ENCODE assay signal across 7 cellular contexts in the genomic region with DNA sequence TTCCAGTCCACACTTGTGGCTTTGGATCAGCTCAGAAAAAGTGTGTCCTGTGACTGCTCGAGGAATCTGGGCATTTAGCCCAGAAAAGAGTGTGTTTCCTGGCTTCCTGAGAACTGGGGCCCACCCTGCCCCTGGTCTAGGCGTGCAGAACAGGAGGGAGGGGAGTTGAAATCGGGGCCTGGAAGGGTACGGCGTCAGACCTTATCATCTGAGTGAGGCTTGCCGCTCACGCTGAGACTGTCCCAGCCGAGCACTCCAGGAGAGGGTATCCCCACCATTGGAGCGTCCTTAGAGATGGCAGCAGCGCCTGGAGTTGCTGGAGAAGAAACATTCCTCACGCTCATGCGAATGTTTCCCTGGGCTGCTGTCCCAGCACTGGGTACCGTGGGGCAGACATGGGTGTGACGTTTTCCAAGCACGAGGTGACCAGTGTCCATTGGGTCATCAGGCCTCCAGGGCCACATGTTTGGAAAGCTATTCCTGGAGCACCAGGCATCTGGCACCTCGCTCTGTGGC. TPM values are rescaled to one million over a fixed set of nuclear protein-coding genes. Genes with fewer than 3 reads are reported as not detected.
A peak's percentile ranks its signal among the peaks of the same experiment; 100 is the strongest.
DNase-seq lines count a peak whose midpoint lies in the region; ATAC-seq and TF ChIP-seq lines count a peak whose summit lies in the region.

No MANE protein-coding gene starts in this region.

- H3K4me1 ChIP-seq in Panc1 (ENCODE audit: control insufficient read depth, insufficient read depth, low read length), result peaks cover 65% of the 10 kb centered on the region
- peaks cover 0 to 18% of the 10 kb centered on the region in 2 donors for H3K4me1 ChIP-seq in esophagus (ENCODE audit: control insufficient read depth in 2 of 2, insufficient read depth in 2 of 2, low read length in 1 of 2)
- no peaks in the 10 kb centered on the region for H3K4me1 ChIP-seq in urinary bladder (ENCODE audit: insufficient read depth)

- intact Hi-C loops in Panc1 (cut with micrococcal nuclease; ENCODE audit: unreplicated experiment), result no loop called here

- H3K27ac ChIP-seq in Panc1 (ENCODE audit: low read length) (peak overlapping the region; percentile 94), esophagus (ENCODE audit: low read depth in 2 of 2, low read length in 1 of 2) (peak overlapping the region; percentile 54 to 78), urinary bladder (ENCODE audit: low read depth) (peak overlapping the region; percentile 0)

- H3K4me3 Mint-ChIP-seq in activated T-cell treated with anti-CD3 and anti-CD28 coated beads, Interleukin-2, amount 50 U/mL, for 72 hours, result no peak overlapping the region

- H3K27ac Mint-ChIP-seq in activated T-cell treated with anti-CD3 and anti-CD28 coated beads, Interleukin-2, amount 50 U/mL, for 72 hours, result no peak overlapping the region

- no peaks in the 10 kb centered on the region for H3K36me3 Mint-ChIP-seq in activated T-cell treated with anti-CD3 and anti-CD28 coated beads, Interleukin-2, amount 50 U/mL, for 72 hours (ENCODE audit: insufficient read depth in 2 of 2)

- H3K27me3 Mint-ChIP-seq in activated T-cell treated with anti-CD3 and anti-CD28 coated beads, Interleukin-2, amount 50 U/mL, for 72 hours (ENCODE audit: low read depth), result no peaks in the 10 kb centered on the region

- H3K9me3 Mint-ChIP-seq in activated T-cell treated with anti-CD3 and anti-CD28 coated beads, Interleukin-2, amount 50 U/mL, for 72 hours, result no peaks in the 10 kb centered on the region

- H3K9me3 ChIP-seq in Panc1 (ENCODE audit: control insufficient read depth, insufficient read depth, low read depth, low read length) (no peaks in the 10 kb centered on the region), esophagus (ENCODE audit: control insufficient read depth in 2 of 2, insufficient read depth in 1 of 2, low read depth in 1 of 2, low read length in 1 of 2) (no peaks in the 10 kb centered on the region)

- in situ Hi-C loops in Panc1 (cut with HindIII; ENCODE audit: low pct_unique_long_range_greater_than_20kb, low sequenced_read_pairs), result no loop called here

- no peaks in the 10 kb centered on the region for H3K36me3 ChIP-seq in Panc1 (ENCODE audit: control insufficient read depth, insufficient read depth, low read length)
- H3K36me3 ChIP-seq in esophagus (ENCODE audit: control insufficient read depth in 2 of 2, insufficient read depth in 2 of 2, low read length in 1 of 2), result no peaks in the 10 kb centered on the region
- H3K36me3 ChIP-seq in urinary bladder (ENCODE audit: insufficient read depth), result no peaks in the 10 kb centered on the region

- whole genome bisulfite sequencing in esophagus, 2 donors, result 57 to 58% methylated on average over 16 of the region's 16 CpGs
- WGBS in urinary bladder, result 31% methylated on average over 16 of the region's 16 CpGs

- BruUV-seq in Panc1 (replicated peaks; lab: Mats Ljungman, UMichigan), result no TSS peak

- H3K4me3 ChIP-seq in Panc1 (ENCODE audit: low read depth in 2 of 2, low read length in 2 of 2) (no peak overlapping the region), esophagus (ENCODE audit: low read depth in 1 of 2, low read length in 2 of 2) (no peak overlapping the region), urinary bladder (ENCODE audit: low read depth, low read length) (no peak overlapping the region)

- no peak for TF ChIP-seq CTCF in Panc1 (IDR thresholded peaks at IDR 0.05)

- H3K4me1 Mint-ChIP-seq in activated T-cell treated with anti-CD3 and anti-CD28 coated beads, Interleukin-2, amount 50 U/mL, for 72 hours (ENCODE audit: low read depth), result peaks cover 17% of the 10 kb centered on the region

- ATAC-seq in Panc1, result peak; percentile 11
- ATAC-seq in activated T-cell treated with anti-CD3 and anti-CD28 coated beads, Interleukin-2, amount 50 U/mL, for 72 hours (replicated peaks in 1 of 2), result no peak
- ATAC-seq in GM21381 (IDR thresholded peaks at IDR 0.05; ENCODE audit: unreplicated experiment), result no peak

- DNase-seq in Panc1 (ENCODE audit: low read depth, low spot score) (no peak), midbrain (lab: John Stamatoyannopoulos, UW) (peak; percentile 44), NCI-H774 (lab: John Stamatoyannopoulos, UW) (no peak)
- DNase-seq in activated T-cell treated with anti-CD3 and anti-CD28 coated beads, Interleukin-2, amount 50 U/mL, for 72 hours, result no peak

- POLR2A ChIA-PET in Panc1 (lab: Charles Lee), result no interaction called here

- CTCF ChIA-PET in Panc1 (lab: Charles Lee), result no interaction called here

- H3K27me3 ChIP-seq in Panc1 (ENCODE audit: control insufficient read depth, insufficient read depth, low read length), result no peaks in the 10 kb centered on the region
- no peaks in the 10 kb centered on the region for H3K27me3 ChIP-seq in esophagus (ENCODE audit: control insufficient read depth in 1 of 2, insufficient read depth in 2 of 2, low read length in 2 of 2)

RNA-seq across cellular contexts. Expression of a gene that starts 22.5 kb away (rescaled TPM):
- total RNA-seq in Panc1 (2021; ENCODE audit: unreplicated experiment) (56.3 TPM), urinary bladder (28.1 TPM)
- 74.0 TPM for polyA plus RNA-seq in Panc1 (2012; ENCODE audit: insufficient read length)
- polyA plus RNA-seq in esophagus (1 to 10 TPM; 1.7 to 2.3 TPM), urinary bladder (38.3 TPM)
- 1 to 10 TPM; 8.1 to 8.5 TPM for total RNA-seq in activated T-cell treated with anti-CD3 and anti-CD28 coated beads, Interleukin-2, amount 50 U/mL, for 72 hours

Comparison
In these comparisons a context has a peak if more than half of its experiments do, and no peak if none do; other contexts are left out.
1. H3K27ac ChIP-seq: peak in every context shown above with its lines; median percentile 94 in Panc1; 66 in esophagus; 0 in urinary bladder.